9 cellular contexts compared by ENCODE assay signal in the genomic region with DNA sequence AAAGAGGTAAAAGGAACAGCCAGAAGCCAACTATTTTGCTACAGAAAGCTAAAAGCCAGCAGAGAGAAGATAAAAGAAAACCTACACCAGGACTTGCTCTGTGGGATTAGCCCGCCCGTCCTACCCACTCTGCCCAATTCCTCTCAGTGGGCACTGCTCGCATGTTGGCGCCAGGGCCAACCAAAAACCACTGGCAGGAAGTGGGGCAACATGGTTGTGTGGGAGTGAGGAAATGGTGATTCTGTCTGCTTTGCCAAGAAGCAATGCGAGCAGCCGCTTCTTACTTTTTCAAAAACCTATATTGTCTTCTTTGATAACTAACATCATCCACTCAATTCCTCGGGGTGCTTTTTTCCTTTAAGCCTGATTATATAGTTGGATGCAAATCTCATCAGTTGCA. TPM values are rescaled to one million over a fixed set of nuclear protein-coding genes. Genes with fewer than 3 reads are reported as not detected.
DNase-seq lines count a peak whose midpoint lies in the region; ATAC-seq and TF ChIP-seq lines count a peak whose summit lies in the region.
"Had no signal": no experiment of that assay in that cellular context is flagged by ENCODE, and none has a peak within 500 bp of the region (broad histone marks: within the 10 kb centered on the region; RNA-seq: fewer than 3 reads in every experiment).

No MANE protein-coding gene starts in this region.

- peak overlapping the region; percentile 13 for H3K4me3 Mint-ChIP-seq in activated B cell treated with CpG ODN at 0.5 μM for 24 hours

- H3K27ac Mint-ChIP-seq in activated B cell treated with CpG ODN at 0.5 μM for 24 hours: no peak overlapping the region

- TF ChIP-seq CTCF in Loucy (conservative IDR thresholded peaks at IDR 0.05; ENCODE audit: low read length) (no peak), activated B cell treated with CpG ODN at 0.5 μM for 24 hours (IDR thresholded peaks at IDR 0.05) (no peak), dorsolateral prefrontal cortex (IDR thresholded peaks at IDR 0.05 in 54 of 56, conservative IDR thresholded peaks at IDR 0.05 in 2 of 56; ENCODE audit: low read depth in 1 of 56, partially characterized antibody in 56 of 56) (no peak), lower leg skin (IDR thresholded peaks at IDR 0.05) (no peak)

- ATAC-seq in activated B cell treated with CpG ODN at 0.5 μM for 24 hours (ENCODE audit: low read depth): no peak
- ATAC-seq: body of pancreas had no signal

- H3K27me3 ChIP-seq in Loucy (ENCODE audit: insufficient read depth, low read length, poor library complexity, severe bottlenecking) (no peaks in the 10 kb centered on the region), dorsolateral prefrontal cortex (no peaks in the 10 kb centered on the region)
- H3K27me3 ChIP-seq: body of pancreas had no signal

- H3K27me3 Mint-ChIP-seq in activated B cell treated with CpG ODN at 0.5 μM for 24 hours: no peaks in the 10 kb centered on the region

- H3K4me1 ChIP-seq in Loucy (ENCODE audit: insufficient read depth, low read length, poor library complexity, severe bottlenecking): peaks cover 75% of the 10 kb centered on the region
- H3K4me1 ChIP-seq: body of pancreas had no signal

- no peaks in the 10 kb centered on the region for H3K9me3 ChIP-seq in Loucy (ENCODE audit: insufficient read depth, low read depth, low read length)
- H3K9me3 ChIP-seq: body of pancreas had no signal

- H3K27ac ChIP-seq in dorsolateral prefrontal cortex: peak overlapping the region in 32 of 59 donors; percentile 0 to 72 (median 24)
- H3K27ac ChIP-seq: body of pancreas had no signal

- peak overlapping the region; percentile 60 for H3K4me3 ChIP-seq in Loucy (ENCODE audit: low read length, poor library complexity, severe bottlenecking)
- H3K4me3 ChIP-seq in dorsolateral prefrontal cortex: no peak overlapping the region
- no peak overlapping the region for H3K4me3 ChIP-seq in lower leg skin (ENCODE audit: low read depth, poor library complexity, severe bottlenecking)
- H3K4me3 ChIP-seq: body of pancreas had no signal

- no peak for DNase-seq in activated B cell treated with CpG ODN at 0.5 μM for 24 hours
- DNase-seq in dorsolateral prefrontal cortex: peak in 3 of 10 donors; percentile 35 to 53 (median 50)
- DNase-seq in stimulated activated CD8-positive, alpha-beta memory T cell treated with anti-CD3 and anti-CD28 coated beads, Interleukin-4, amount 100 ng/mL, for 48 hours: peak; percentile 63
- no peak for DNase-seq in islet precursor cell
- no peak for DNase-seq in lower leg skin (ENCODE audit: low spot score in 2 of 2)
- DNase-seq in NCI-H187 (lab: John Stamatoyannopoulos, UW): no peak
- no peak for DNase-seq in NCI-H345 treated with DMSO at 0.1 percent for 48 hours (lab: John Stamatoyannopoulos, UW; ENCODE audit: unreplicated experiment)
- DNase-seq: body of pancreas had no signal

- H3K9ac ChIP-seq in Loucy (ENCODE audit: low read depth, low read length, poor library complexity, severe bottlenecking): peak overlapping the region; percentile 85

- no peaks in the 10 kb centered on the region for H4K20me1 ChIP-seq in Loucy (ENCODE audit: insufficient read depth, low read length, poor library complexity, severe bottlenecking)

- H3K36me3 Mint-ChIP-seq in activated B cell treated with CpG ODN at 0.5 μM for 24 hours (ENCODE audit: low read depth): peaks cover 62% of the 10 kb centered on the region

- H3F3A ChIP-seq in Loucy (ENCODE audit: low read depth): peaks cover 24% of the 10 kb centered on the region

- no peak for TF ChIP-seq POLR2A in lower leg skin (IDR thresholded peaks at IDR 0.05)

- CTCF ChIA-PET in activated B cell treated with CpG ODN at 0.5 μM for 24 hours (lab: Charles Lee): interaction anchor here (3.1 kb wide), 1 partner anchor 16 kb away, joined by 15 read pairs; no protein-coding TSS in a partner anchor

- H3K9me2 ChIP-seq in Loucy (replicated peaks; ENCODE audit: low read depth, low read length): no peaks in the 10 kb centered on the region

- peaks cover 55% of the 10 kb centered on the region for H3K4me1 Mint-ChIP-seq in activated B cell treated with CpG ODN at 0.5 μM for 24 hours

- 61 to 75% methylated on average over 7 of the region's 7 CpGs for WGBS in lower leg skin, 2 donors

- peak overlapping the region; percentile 16; the same call in 1 of the 2 replicates for H2AFZ ChIP-seq in Loucy (ENCODE audit: low read length)

- intact Hi-C loops in activated B cell treated with CpG ODN at 0.5 μM for 24 hours (cut with micrococcal nuclease): loop anchor here (2.0 to 5.0 kb wide), 3 partner anchors 15 to 79 kb away; partner anchors contain the start of genes APOA1, BUD13 and ZPR1
- intact Hi-C loops in dorsolateral prefrontal cortex (cut with DNase I): no loop called here
- intact Hi-C loops in lower leg skin (cut with DNase I; ENCODE audit: low total_unique reads): no loop called here

- peaks cover 17% of the 10 kb centered on the region; the same call in 1 of the 2 replicates for H3K36me3 ChIP-seq in Loucy (ENCODE audit: insufficient read depth, low read length)

- H3K4me2 ChIP-seq in Loucy (ENCODE audit: low read depth, low read length, poor library complexity, severe bottlenecking): peak overlapping the region; percentile 93

- POLR2A ChIA-PET in activated B cell treated with CpG ODN at 0.5 μM for 24 hours (lab: Charles Lee): no interaction called here

- no peaks in the 10 kb centered on the region for H3K9me3 Mint-ChIP-seq in activated B cell treated with CpG ODN at 0.5 μM for 24 hours

- no peaks in the 10 kb centered on the region for H3K79me2 ChIP-seq in Loucy (ENCODE audit: insufficient read depth, low read length)

RNA-seq across cellular contexts. Expression of gene APOA1, which starts 14.2 kb away (rescaled TPM):
- total RNA-seq in activated B cell treated with CpG ODN at 0.5 μM for 24 hours: 0.31 TPM in 1 of 2 replicates, not detected in the other
- 1 to 10 TPM in 16 of 120 experiments, under 1 TPM in 53, not detected in 51; 0.32 to 2.2 (median 0.72) TPM for total RNA-seq in dorsolateral prefrontal cortex
- total RNA-seq in lower leg skin: 1 to 10 TPM in 2 of 4 donors, not detected in 2; 1.6 to 1.7 TPM

RNA-seq across cellular contexts. Expression of gene APOC3, which starts 21.9 kb away (rescaled TPM):
- total RNA-seq in activated B cell treated with CpG ODN at 0.5 μM for 24 hours: not detected in 2 replicates
- not detected for total RNA-seq in dorsolateral prefrontal cortex
- not detected for total RNA-seq in lower leg skin

RNA-seq across cellular contexts. Expression of gene APOA4, which starts 28.5 kb away (rescaled TPM):
- total RNA-seq in activated B cell treated with CpG ODN at 0.5 μM for 24 hours (not detected in 2 replicates), dorsolateral prefrontal cortex (not detected), lower leg skin (not detected)
- total RNA-seq: body of pancreas had no signal

RNA-seq across cellular contexts. Expression of gene APOA5, which starts 60.0 kb away (rescaled TPM):
- total RNA-seq in activated B cell treated with CpG ODN at 0.5 μM for 24 hours: not detected in 2 replicates
- total RNA-seq in dorsolateral prefrontal cortex: under 1 TPM in 1 of 120 experiments, not detected in 119; 0.25 TPM
- not detected for total RNA-seq in lower leg skin
